Comparison of ENCODE assay signal across 21 cellular contexts in the genomic region with DNA sequence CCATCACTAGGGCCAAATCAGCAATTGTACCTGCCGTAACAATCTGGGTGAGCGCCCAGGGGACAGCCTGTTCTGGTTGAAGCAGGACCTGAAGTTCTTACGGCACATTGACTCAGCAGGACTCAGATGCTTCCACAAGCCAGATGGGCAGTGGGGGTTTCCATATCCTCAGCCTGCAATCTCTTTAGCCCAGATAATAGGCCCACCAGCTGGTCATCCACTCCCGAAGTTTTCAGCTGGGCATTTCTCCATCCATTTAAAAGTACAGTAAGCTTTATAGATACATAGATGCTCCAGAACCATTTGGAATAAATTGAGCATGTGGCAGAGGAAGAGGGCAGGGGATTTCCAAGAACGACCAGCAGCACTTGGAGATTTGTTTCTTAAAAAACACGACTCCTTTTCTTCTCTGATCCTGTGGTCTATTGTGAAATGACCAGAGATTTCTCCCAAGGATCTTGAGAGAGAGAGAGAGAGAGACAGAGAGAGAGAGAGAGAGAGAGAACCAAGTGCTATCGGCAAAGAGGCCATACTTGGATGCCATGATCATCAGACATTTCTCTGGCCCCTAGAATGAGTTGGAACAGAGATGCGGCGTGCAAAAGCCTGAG.
DNase-seq lines count a peak whose midpoint lies in the region; ATAC-seq and TF ChIP-seq lines count a peak whose summit lies in the region.
"Had no signal": no experiment of that assay in that cellular context is flagged by ENCODE, and none has a peak within 500 bp of the region (broad histone marks: within the 10 kb centered on the region; RNA-seq: fewer than 3 reads in every experiment).

No MANE protein-coding gene starts in this region.

- no TSS peak for BruUV-seq in MCF 10A (replicated peaks; lab: Mats Ljungman, UMichigan)

- H4K20me1 ChIP-seq in GM23338 (replicated peaks; ENCODE audit: insufficient read depth), result no peaks in the 10 kb centered on the region

- CTCF ChIA-PET in MCF 10A (lab: Yijun Ruan, JAX), result interaction anchor here (0.5 to 7.5 kb wide), 7 partner anchors 8 to 572 kb away, joined by 3 to 64 read pairs (median 3); no protein-coding TSS in a partner anchor

- no peaks in the 10 kb centered on the region for H3F3A ChIP-seq in GM23338 (replicated peaks; ENCODE audit: low read depth)

- H3K4me3 ChIP-seq in GM23338, result no peak overlapping the region
- no peak overlapping the region for H3K4me3 ChIP-seq in sigmoid colon
- H3K4me3 ChIP-seq: lower lobe of right lung, SK-N-MC had no signal

- H3K4me2 ChIP-seq in GM23338, result no peak overlapping the region

- H3K27me3 Mint-ChIP-seq in GM23338 (ENCODE audit: insufficient read depth, low read depth, poor library complexity), result no peaks in the 10 kb centered on the region
- no peaks in the 10 kb centered on the region for H3K27me3 Mint-ChIP-seq in MCF 10A (ENCODE audit: insufficient read depth, unreplicated experiment)

- H3K9me2 ChIP-seq in GM23338 (ENCODE audit: insufficient read depth), result no peaks in the 10 kb centered on the region

- 89 to 90% methylated on average over 9 of the region's 9 CpGs for WGBS in sigmoid colon, 2 donors

- peak overlapping the region; percentile 52; the same call in 1 of the 2 replicates for H2AFZ ChIP-seq in GM23338

- TF ChIP-seq EP300 in sigmoid colon (IDR thresholded peaks at IDR 0.05), result peak in 2 of 4 donors; percentile 29 to 63

- H3K27ac Mint-ChIP-seq in GM23338 (no peak overlapping the region), MCF 10A (ENCODE audit: low read depth, unreplicated experiment) (peak overlapping the region; percentile 39)
- H3K27ac Mint-ChIP-seq: activated CD4-positive, alpha-beta T cell treated with anti-CD3 and anti-CD28 coated beads for 36 hours; activated naive CD4-positive, alpha-beta T cell treated with anti-CD3 and anti-CD28 coated beads for 36 hours; effector memory CD8-positive, alpha-beta T cell; natural killer cell had no signal

- no peaks in the 10 kb centered on the region for H3K36me3 Mint-ChIP-seq in GM23338 (ENCODE audit: low read depth)
- no peaks in the 10 kb centered on the region for H3K36me3 Mint-ChIP-seq in MCF 10A (ENCODE audit: insufficient read depth, unreplicated experiment)
- H3K36me3 Mint-ChIP-seq: natural killer cell had no signal

- intact Hi-C loops in MCF 10A (cut with micrococcal nuclease), result loop anchor here (10.0 kb wide), 1 partner anchor 239 kb away; no protein-coding TSS in a partner anchor
- intact Hi-C loops in Right ventricle myocardium superior (cut with DNase I), result loop anchor here (10.0 kb wide), 1 partner anchor 79 kb away; no protein-coding TSS in a partner anchor
- intact Hi-C loops in sigmoid colon (cut with DNase I), result loop anchor here (2.0 to 10.0 kb wide), 3 partner anchors 176 to 503 kb away; no protein-coding TSS in a partner anchor

- H3K9me3 Mint-ChIP-seq in GM23338 (peaks cover 4% of the 10 kb centered on the region; the same call in 2 of the 3 replicates), MCF 10A (ENCODE audit: unreplicated experiment) (peaks cover 4% of the 10 kb centered on the region)
- H3K9me3 Mint-ChIP-seq: natural killer cell had no signal

- TF ChIP-seq POLR2A in sigmoid colon (IDR thresholded peaks at IDR 0.05), result no peak

- H3K9me3 ChIP-seq in sigmoid colon, result no peaks in the 10 kb centered on the region
- H3K9me3 ChIP-seq: lower lobe of right lung had no signal

- DNase-seq in GM23338 (ENCODE audit: low spot score) (no peak), MCF 10A (ENCODE audit: unreplicated experiment) (no peak), Right ventricle myocardium superior (peak; percentile 59), sigmoid colon (peak; percentile 71), superior temporal gyrus (ENCODE audit: extremely low spot score) (no peak), NCI-H1105 (lab: John Stamatoyannopoulos, UW) (no peak)
- no peak for DNase-seq in activated effector memory CD4-positive, alpha-beta T cell treated with Interleukin-2 at 50 U/mL for 16 hours
- DNase-seq: activated CD4-positive, alpha-beta T cell treated with anti-CD3 and anti-CD28 coated beads for 36 hours; activated naive CD4-positive, alpha-beta T cell treated with anti-CD3 and anti-CD28 coated beads for 36 hours; effector memory CD8-positive, alpha-beta T cell; foreskin fibroblast; GOT3; Kasumi-1; lower lobe of right lung; natural killer cell; NCI-H1436; NCI-H345; stimulated activated CD4-positive, alpha-beta T cell treated with anti-CD3 and anti-CD28 coated beads, Interleukin-1b, Interleukin-23, amount 100 ng/mL, for 48 hours; T1000 had no signal

- POLR2A ChIA-PET in MCF 10A (lab: Yijun Ruan, JAX), result interaction anchor here (0.8 kb wide), 1 partner anchor 451 kb away, joined by 3 read pairs; no protein-coding TSS in a partner anchor

- H3K36me3 ChIP-seq in GM23338 (ENCODE audit: insufficient read depth) (no peaks in the 10 kb centered on the region), sigmoid colon (no peaks in the 10 kb centered on the region)
- H3K36me3 ChIP-seq: lower lobe of right lung had no signal

- TF ChIP-seq CTCF in GM23338 (conservative IDR thresholded peaks at IDR 0.05; ENCODE audit: low read depth in 2 of 2), result no peak
- no peak for TF ChIP-seq CTCF in MCF 10A (IDR thresholded peaks at IDR 0.05; ENCODE audit: unreplicated experiment)
- TF ChIP-seq CTCF in sigmoid colon (IDR thresholded peaks at IDR 0.05), result no peak

- no peaks in the 10 kb centered on the region for H3K27me3 ChIP-seq in GM23338 (ENCODE audit: insufficient read depth)
- no peaks in the 10 kb centered on the region for H3K27me3 ChIP-seq in sigmoid colon

- H3K4me3 Mint-ChIP-seq in GM23338 (no peak overlapping the region), MCF 10A (ENCODE audit: unreplicated experiment) (no peak overlapping the region)
- H3K4me3 Mint-ChIP-seq: activated CD4-positive, alpha-beta T cell treated with anti-CD3 and anti-CD28 coated beads for 36 hours; activated naive CD4-positive, alpha-beta T cell treated with anti-CD3 and anti-CD28 coated beads for 36 hours; effector memory CD8-positive, alpha-beta T cell; natural killer cell had no signal

- no peak overlapping the region for H3K27ac ChIP-seq in GM23338 (ENCODE audit: low read depth)
- peak overlapping the region; percentile 64 to 80 (median 70) for H3K27ac ChIP-seq in sigmoid colon
- H3K27ac ChIP-seq: lower lobe of right lung, SK-N-MC had no signal

- no peaks in the 10 kb centered on the region for H3K79me2 ChIP-seq in GM23338 (replicated peaks; ENCODE audit: insufficient read depth)

- H3K4me1 ChIP-seq in GM23338 (ENCODE audit: insufficient read depth) (peaks cover 8% of the 10 kb centered on the region; the same call in 1 of the 2 replicates), sigmoid colon (peaks cover 0 to 25% (median 17%) of the 10 kb centered on the region in 4 donors)

- H3K4me1 Mint-ChIP-seq in GM23338, result peaks cover 6% of the 10 kb centered on the region
- H3K4me1 Mint-ChIP-seq in MCF 10A (ENCODE audit: insufficient read depth, unreplicated experiment), result peaks cover 32% of the 10 kb centered on the region

- ATAC-seq in GM23338 (no peak), Right ventricle myocardium superior (ENCODE audit: poor library complexity) (peak; percentile 55), HG03139 (IDR thresholded peaks at IDR 0.05; ENCODE audit: unreplicated experiment) (no peak)
- ATAC-seq: activated CD4-positive, alpha-beta T cell treated with anti-CD3 and anti-CD28 coated beads for 36 hours; effector memory CD8-positive, alpha-beta T cell; natural killer cell had no signal

TF ChIP-seq in GM23338, 12 proteins besides CTCF, POLR2A, EP300 and RAD21 (continues in another document):
- TF ChIP-seq JUNB (IDR thresholded peaks at IDR 0.05; ENCODE audit: unreplicated experiment), result no peak
- TF ChIP-seq ZNF114 (CRISPR knock-in tag; IDR thresholded peaks at IDR 0.05), result no peak
- no peak for TF ChIP-seq STAT1 (IDR thresholded peaks at IDR 0.05; ENCODE audit: unreplicated experiment)
- no peak for TF ChIP-seq NANOG (IDR thresholded peaks at IDR 0.05; ENCODE audit: borderline replicate concordance)
- no peak for TF ChIP-seq CREB1 (CRISPR knock-in tag; IDR thresholded peaks at IDR 0.05; ENCODE audit: low read depth)

Comparison
In these comparisons a context has a peak if more than half of its experiments do, and no peak if none do; other contexts are left out.
1. DNase-seq: peak in Right ventricle myocardium superior (single experiment) and sigmoid colon (single experiment); none in GM23338 (single experiment), MCF 10A (single experiment), superior temporal gyrus (single experiment), activated effector memory CD4-positive, alpha-beta T cell treated with Interleukin-2 at 50 U/mL for 16 hours (single experiment) and NCI-H1105 (single experiment).